In the genomic region with DNA sequence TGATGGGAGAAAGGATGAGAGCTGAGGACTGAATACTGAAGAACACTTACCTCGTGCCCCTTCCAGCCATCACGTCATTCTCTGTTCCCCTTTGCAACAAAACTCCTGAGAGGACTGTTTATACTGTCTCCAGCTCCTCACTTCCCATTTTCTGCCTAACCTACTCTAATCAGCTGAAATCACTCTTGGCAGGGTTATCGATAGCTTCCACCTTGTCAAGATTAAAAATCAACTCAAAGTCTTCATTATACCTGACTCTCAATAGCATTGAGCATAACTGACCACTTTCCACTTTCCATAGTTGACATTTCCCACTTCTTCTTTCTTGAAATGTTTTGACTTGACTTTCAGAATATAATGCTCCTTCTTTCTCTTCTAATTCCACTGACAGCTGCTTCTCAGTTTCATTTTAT, we compare ENCODE assay signal across 13 cellular contexts. TPM values are rescaled to one million over a fixed set of nuclear protein-coding genes. Genes with fewer than 3 reads are reported as not detected.
DNase-seq lines count a peak whose midpoint lies in the region; ATAC-seq, FAIRE-seq and TF ChIP-seq lines count a peak whose summit lies in the region.
"Had no signal": no experiment of that assay in that cellular context is flagged by ENCODE, and none has a peak within 500 bp of the region (broad histone marks: within the 10 kb centered on the region; RNA-seq: fewer than 3 reads in every experiment).

No MANE protein-coding gene starts in this region.

- H3K36me3 ChIP-seq in A673 (ENCODE audit: insufficient read depth, low read length, poor library complexity, severe bottlenecking) (no peaks in the 10 kb centered on the region), Karpas-422 (ENCODE audit: insufficient read depth, low read length) (peaks cover 43% of the 10 kb centered on the region), K562 (ENCODE audit: control insufficient read depth, insufficient read depth, low read length) (peaks cover 58% of the 10 kb centered on the region), suprapubic skin (no peaks in the 10 kb centered on the region), mesendoderm (ENCODE audit: control insufficient read depth, insufficient read depth, low read length) (no peaks in the 10 kb centered on the region)
- H3K36me3 ChIP-seq: ovary, Peyer's patch had no signal

- no peak overlapping the region for H2BK5ac ChIP-seq in mesendoderm (ENCODE audit: low read length)

- peaks cover 70% of the 10 kb centered on the region for H4K20me1 ChIP-seq in Karpas-422 (ENCODE audit: insufficient read depth, low read depth, low read length)
- peaks cover 35% of the 10 kb centered on the region for H4K20me1 ChIP-seq in K562 (replicated peaks; ENCODE audit: control insufficient read depth, insufficient read depth, low read length)

- H3K27me3 ChIP-seq in A673 (replicated peaks; ENCODE audit: insufficient read depth, low read depth, low read length, poor library complexity), result no peaks in the 10 kb centered on the region
- no peaks in the 10 kb centered on the region for H3K27me3 ChIP-seq in Karpas-422 (ENCODE audit: low read length)
- H3K27me3 ChIP-seq in K562 (ENCODE audit: control insufficient read depth in 2 of 2, insufficient read depth in 2 of 2, low read length in 2 of 2), result no peaks in the 10 kb centered on the region
- H3K27me3 ChIP-seq in suprapubic skin, result no peaks in the 10 kb centered on the region
- H3K27me3 ChIP-seq in mesendoderm (ENCODE audit: insufficient read depth, low read length, poor library complexity), result no peaks in the 10 kb centered on the region
- H3K27me3 ChIP-seq: esophagus squamous epithelium, ovary, Peyer's patch had no signal

- H3K23ac ChIP-seq in mesendoderm (ENCODE audit: low read length), result no peak overlapping the region

- H3K4me3 ChIP-seq in A673 (ENCODE audit: low read depth, low read length, poor library complexity, severe bottlenecking), result no peak overlapping the region
- H3K4me3 ChIP-seq in Karpas-422 (ENCODE audit: low read length), result no peak overlapping the region
- no peak overlapping the region for H3K4me3 ChIP-seq in K562
- no peak overlapping the region for H3K4me3 ChIP-seq in suprapubic skin
- H3K4me3 ChIP-seq in mesendoderm (ENCODE audit: low read length), result no peak overlapping the region
- H3K4me3 ChIP-seq: esophagus squamous epithelium, ovary had no signal

- no peak for TF ChIP-seq POLR2A in K562 (conservative IDR thresholded peaks at IDR 0.05)
- no peak for TF ChIP-seq POLR2A in suprapubic skin (IDR thresholded peaks at IDR 0.05)

- BruUV-seq in A673 (replicated peaks; lab: Mats Ljungman, UMichigan) (no TSS peak), K562 (replicated peaks; lab: Mats Ljungman, UMichigan) (no TSS peak)

- H3K4me1 ChIP-seq in A673 (ENCODE audit: insufficient read depth, low read length, poor library complexity, severe bottlenecking) (peaks cover 53% of the 10 kb centered on the region), Karpas-422 (ENCODE audit: low read length) (peaks cover 42% of the 10 kb centered on the region), K562 (replicated peaks in 1 of 2; ENCODE audit: control insufficient read depth in 2 of 2, insufficient read depth in 2 of 2, low read length in 2 of 2) (peaks cover 9 to 32% of the 10 kb centered on the region in 2 experiments), suprapubic skin (peaks cover 53% of the 10 kb centered on the region), mesendoderm (ENCODE audit: control insufficient read depth, low read depth, low read length) (peaks cover 7% of the 10 kb centered on the region)

- no peak for FAIRE-seq in K562 (lab: Jason Lieb, UNC)

- no peaks in the 10 kb centered on the region for H3K9me1 ChIP-seq in K562 (ENCODE audit: control insufficient read depth, insufficient read depth, low read length)

- CTCF ChIA-PET in A673 (lab: Charles Lee), result interaction anchor here (0.6 kb wide), 1 partner anchor 829 kb away, joined by 4 read pairs; no protein-coding TSS in a partner anchor
- CTCF ChIA-PET in K562 (lab: Yijun Ruan, JAX; ENCODE audit: low intra/inter-chr PET ratio), result interaction anchor here (0.6 kb wide), 1 partner anchor 43 kb away, joined by 6 read pairs; no protein-coding TSS in a partner anchor

- TF ChIP-seq RAD21 in K562 (CRISPR knock-in tag; conservative IDR thresholded peaks at IDR 0.05 in 1 of 2, IDR thresholded peaks at IDR 0.05 in 1 of 2), result no peak

- H3K79me2 ChIP-seq in Karpas-422 (ENCODE audit: low read length) (peaks cover 96% of the 10 kb centered on the region), K562 (ENCODE audit: control insufficient read depth, insufficient read depth, low read length) (peaks cover 93% of the 10 kb centered on the region), mesendoderm (ENCODE audit: control insufficient read depth, insufficient read depth, low read length) (peaks cover 62% of the 10 kb centered on the region)

- no peak overlapping the region for H3K56ac ChIP-seq in mesendoderm (ENCODE audit: low read length)

- no peak overlapping the region for H2AK5ac ChIP-seq in mesendoderm (ENCODE audit: low read length)

- TF ChIP-seq EP300 in K562 (IDR thresholded peaks at IDR 0.05; ENCODE audit: low read length), result no peak; the same call in 1 of the 2 replicates
- TF ChIP-seq EP300 in suprapubic skin (IDR thresholded peaks at IDR 0.05), result no peak

- peak overlapping the region; percentile 84 for H3K4me2 ChIP-seq in Karpas-422 (ENCODE audit: low read depth, low read length, poor library complexity, severe bottlenecking)
- peak overlapping the region; percentile 62 for H3K4me2 ChIP-seq in K562 (ENCODE audit: insufficient read depth, low read length)
- no peak overlapping the region for H3K4me2 ChIP-seq in mesendoderm (ENCODE audit: low read length)

- peak; percentile 26 for ATAC-seq in GM18517 (IDR thresholded peaks at IDR 0.05; ENCODE audit: unreplicated experiment)
- ATAC-seq in K562, result no peak

- DNase-seq in A673 (ENCODE audit: low spot score) (no peak), Karpas-422 (no peak), K562 (ENCODE audit: extremely low read depth in 1 of 4, low spot score in 3 of 4) (peak in 1 of 4 experiments; percentile 30), KG1 (lab: John Stamatoyannopoulos, UW) (no peak), suprapubic skin (ENCODE audit: low spot score in 2 of 2) (no peak), NCI-H510A treated with DMSO at 0.1 percent for 48 hours (lab: John Stamatoyannopoulos, UW) (no peak), mesendoderm (no peak)
- DNase-seq: esophagus squamous epithelium, NCI-H2171 treated with DMSO at 0.1 percent for 48 hours, ovary, Peyer's patch, T1000 had no signal

- H3K18ac ChIP-seq in mesendoderm (ENCODE audit: low read length), result no peak overlapping the region

- no peak overlapping the region for H3K4ac ChIP-seq in mesendoderm (ENCODE audit: low read depth, low read length)

- POLR2A ChIA-PET in A673 (lab: Charles Lee; ENCODE audit: low non-redundant PET), result no interaction called here
- POLR2A ChIA-PET in K562 (lab: Yijun Ruan, JAX), result interaction anchor here (1.2 to 1.6 kb wide), 3 partner anchors 8 to 30 kb away, joined by 4 to 6 read pairs (median 4); no protein-coding TSS in a partner anchor

- in situ Hi-C loops in K562 (cut with MboI), result no loop called here

- H3K79me1 ChIP-seq in mesendoderm (ENCODE audit: low read length), result peaks cover 15% of the 10 kb centered on the region

- 9% methylated on average over 3 of the region's 3 CpGs for whole genome bisulfite sequencing in K562 (ENCODE audit: insufficient coverage, low coverage, missing lambda C conversion rate)
- 68% methylated on average over 3 of the region's 3 CpGs for WGBS in suprapubic skin
- no CpG with 5 or more reads among the region's 3 CpGs for WGBS in mesendoderm (ENCODE audit: extremely low coverage, insufficient coverage, low lambda C conversion rate)

- H2AFZ ChIP-seq in Karpas-422 (ENCODE audit: low read length), result no peak overlapping the region
- no peak overlapping the region for H2AFZ ChIP-seq in K562 (ENCODE audit: low read depth, low read length)

- no peak for TF ChIP-seq CTCF in A673 (conservative IDR thresholded peaks at IDR 0.05; ENCODE audit: low read depth, low read length)
- TF ChIP-seq CTCF in K562 (IDR thresholded peaks at IDR 0.05 in 2 of 3, conservative IDR thresholded peaks at IDR 0.05 in 1 of 3; ENCODE audit: insufficient read depth in 2 of 3, low read depth in 1 of 3, low read length in 3 of 3), result no peak
- TF ChIP-seq CTCF in suprapubic skin (IDR thresholded peaks at IDR 0.05), result no peak

- H3K27ac ChIP-seq in A673 (ENCODE audit: low read depth, low read length, poor library complexity, severe bottlenecking) (peak overlapping the region; percentile 65), Karpas-422 (ENCODE audit: low read length) (no peak overlapping the region), K562 (ENCODE audit: extremely low read depth, low read depth, low read length) (no peak overlapping the region), suprapubic skin (no peak overlapping the region), mesendoderm (ENCODE audit: low read depth, low read length) (no peak overlapping the region)
- H3K27ac ChIP-seq: ovary had no signal

- no peak overlapping the region for H2BK15ac ChIP-seq in mesendoderm (replicated peaks; ENCODE audit: low read depth)

- H2BK120ac ChIP-seq in mesendoderm (ENCODE audit: low read depth, low read length), result no peak overlapping the region

- H3K9me2 ChIP-seq in Karpas-422 (replicated peaks; ENCODE audit: insufficient read depth, low read length), result no peaks in the 10 kb centered on the region

- H4K8ac ChIP-seq in mesendoderm (ENCODE audit: low read depth, low read length), result no peak overlapping the region

- intact Hi-C loops in A673 (cut with micrococcal nuclease; ENCODE audit: unreplicated experiment) (no loop called here), K562 (cut with micrococcal nuclease) (no loop called here)

- H3K9ac ChIP-seq in Karpas-422 (ENCODE audit: low read length) (no peak overlapping the region), K562 (ENCODE audit: insufficient read depth in 1 of 2, low read depth in 2 of 2, low read length in 2 of 2) (peak overlapping the region in 1 of 2 experiments; percentile 27; a peak in 2 of 4 replicates), mesendoderm (ENCODE audit: low read length) (no peak overlapping the region)

- H3K9me3 ChIP-seq in A673 (ENCODE audit: low read depth, low read length, poor library complexity, severe bottlenecking) (no peaks in the 10 kb centered on the region), Karpas-422 (ENCODE audit: low read length) (no peaks in the 10 kb centered on the region), K562 (replicated peaks; ENCODE audit: control insufficient read depth, insufficient read depth, low read depth, low read length) (no peaks in the 10 kb centered on the region), suprapubic skin (no peaks in the 10 kb centered on the region)
- H3K9me3 ChIP-seq: esophagus squamous epithelium, ovary, Peyer's patch had no signal

- no peak overlapping the region for H4K5ac ChIP-seq in mesendoderm (ENCODE audit: low read length)

RNA-seq across cellular contexts. Expression of gene BTBD1, which starts 4.3 kb away (rescaled TPM):
- total RNA-seq in A673 (2021) (56.7 and 58.3 TPM in 2 replicates), K562 (2014; rRNA removed) (89.1 and 90.4 TPM in 2 replicates), K562 (2014; rRNA removed; fragmentation: Illumina TruSeq; extraction: Trizol) (97.6 and 107 TPM in 2 replicates), K562 (2015; rRNA removed; fragmentation: Illumina TruSeq; extraction: Trizol) (87.4 and 93.4 TPM in 2 replicates), K562 (2021) (75.8 and 77.3 TPM in 2 replicates), suprapubic skin (10 to 100 TPM; 43.9 to 54.3 (median 50.0) TPM)
- 113 and 140 TPM in 2 replicates for total RNA-seq in Karpas-422 (2014; rRNA removed; shearing (Covaris generic); ENCODE audit: low replicate concordance)
- 36.3 and 67.9 TPM in 2 replicates for total RNA-seq in K562 (2011; cell fraction: chromatin; rRNA removed; ENCODE audit: low replicate concordance)
- 28.7 and 30.3 TPM in 2 replicates for total RNA-seq in K562 (2011; cell fraction: nucleolus; rRNA removed)
- 50.4 and 78.1 TPM in 2 replicates for total RNA-seq in K562 (2011; cell fraction: nucleoplasm; rRNA removed)
- polyA plus RNA-seq in K562 (2011; rRNA removed) (91.7 and 106 TPM in 2 replicates), K562 (2014; fragmentation: Illumina TruSeq; extraction: Trizol) (89.5 and 94.1 TPM in 2 replicates), K562 (2014; fragmentation: Nextera tagmentation; extraction: Ambion mirVana) (10 to 100 TPM; 19.4 to 27.2 TPM), K562 (2014; rRNA removed) (73.6 and 74.9 TPM in 2 replicates)
- polyA plus RNA-seq in K562 (2011; cell fraction: cytosol; rRNA removed), result 42.8 and 47.8 TPM in 2 replicates
- polyA plus RNA-seq in K562 (2011; cell fraction: nucleus; rRNA removed), result 32.2 and 50.2 TPM in 2 replicates
- polyA plus RNA-seq in K562 (2012), result 58.8 and 59.6 TPM in 2 replicates
- polyA minus RNA-seq in K562 (2011; rRNA and poly(A)+ RNA removed), result 134 and 142 TPM in 2 replicates
- 66.7 and 84.5 TPM in 2 replicates for polyA minus RNA-seq in K562 (2011; cell fraction: cytosol; rRNA and poly(A)+ RNA removed)
- polyA minus RNA-seq in K562 (2011; cell fraction: nucleus; rRNA and poly(A)+ RNA removed), result 32.2 and 51.5 TPM in 2 replicates
- polyA plus RNA-seq in mesendoderm (2013, experiment 1 of 2), result 25.5 TPM
- 24.7 TPM for polyA plus RNA-seq in mesendoderm (2013, experiment 2 of 2)

RNA-seq across cellular contexts. Expression of gene TM6SF1, which starts 44.7 kb away (rescaled TPM):
- 1.8 and 2.4 TPM in 2 replicates for total RNA-seq in A673 (2021)
- total RNA-seq in Karpas-422 (2014; rRNA removed; shearing (Covaris generic); ENCODE audit: low replicate concordance), result not detected in 2 replicates
- total RNA-seq in K562 (2011; cell fraction: chromatin; rRNA removed; ENCODE audit: low replicate concordance), result 3.2 and 5.4 TPM in 2 replicates
- 2.3 and 3.0 TPM in 2 replicates for total RNA-seq in K562 (2011; cell fraction: nucleolus; rRNA removed)
- 1.7 and 2.9 TPM in 2 replicates for total RNA-seq in K562 (2011; cell fraction: nucleoplasm; rRNA removed)
- 1.8 and 3.3 TPM in 2 replicates for total RNA-seq in K562 (2014; rRNA removed)
- total RNA-seq in K562 (2014; rRNA removed; fragmentation: Illumina TruSeq; extraction: Trizol), result 4.4 and 4.6 TPM in 2 replicates
- total RNA-seq in K562 (2015; rRNA removed; fragmentation: Illumina TruSeq; extraction: Trizol), result 1.1 and 1.3 TPM in 2 replicates
- 2.7 and 4.1 TPM in 2 replicates for total RNA-seq in K562 (2021)
- 1.0 and 6.1 TPM in 2 replicates for polyA plus RNA-seq in K562 (2011; rRNA removed)
- 0.34 and 2.9 TPM in 2 replicates for polyA plus RNA-seq in K562 (2011; cell fraction: cytosol; rRNA removed)
- 1.5 and 9.2 TPM in 2 replicates for polyA plus RNA-seq in K562 (2011; cell fraction: nucleus; rRNA removed)
- polyA plus RNA-seq in K562 (2012), result 2.7 and 34.9 TPM in 2 replicates
- 3.5 and 4.4 TPM in 2 replicates for polyA plus RNA-seq in K562 (2014; fragmentation: Illumina TruSeq; extraction: Trizol)
- 1 to 10 TPM; 5.2 to 5.6 TPM for polyA plus RNA-seq in K562 (2014; fragmentation: Nextera tagmentation; extraction: Ambion mirVana)
- polyA plus RNA-seq in K562 (2014; rRNA removed), result 2.9 and 4.5 TPM in 2 replicates
- 0.35 and 2.2 TPM in 2 replicates for polyA minus RNA-seq in K562 (2011; rRNA and poly(A)+ RNA removed)
- 1.0 TPM in 1 of 2 replicates, not detected in the other for polyA minus RNA-seq in K562 (2011; cell fraction: cytosol; rRNA and poly(A)+ RNA removed)
- 0.54 and 4.1 TPM in 2 replicates for polyA minus RNA-seq in K562 (2011; cell fraction: nucleus; rRNA and poly(A)+ RNA removed)
- 1 to 10 TPM; 1.6 to 2.7 (median 2.3) TPM for total RNA-seq in suprapubic skin
- polyA plus RNA-seq in mesendoderm (2013, experiment 1 of 2), result 0.48 TPM
- polyA plus RNA-seq in mesendoderm (2013, experiment 2 of 2), result 0.76 TPM

RNA-seq across cellular contexts. Expression of gene C15orf40, which starts 51.3 kb away (rescaled TPM):
- total RNA-seq in A673 (2021), result 20.6 and 30.6 TPM in 2 replicates
- 30.4 and 43.9 TPM in 2 replicates for total RNA-seq in Karpas-422 (2014; rRNA removed; shearing (Covaris generic); ENCODE audit: low replicate concordance)
- 46.2 and 54.6 TPM in 2 replicates for total RNA-seq in K562 (2011; cell fraction: chromatin; rRNA removed; ENCODE audit: low replicate concordance)
- 35.3 and 48.2 TPM in 2 replicates for total RNA-seq in K562 (2011; cell fraction: nucleolus; rRNA removed)
- total RNA-seq in K562 (2011; cell fraction: nucleoplasm; rRNA removed), result 49.2 and 71.3 TPM in 2 replicates
- total RNA-seq in K562 (2014; rRNA removed), result 15.9 and 18.4 TPM in 2 replicates
- total RNA-seq in K562 (2014; rRNA removed; fragmentation: Illumina TruSeq; extraction: Trizol), result 30.3 and 33.7 TPM in 2 replicates
- 13.6 and 22.1 TPM in 2 replicates for total RNA-seq in K562 (2015; rRNA removed; fragmentation: Illumina TruSeq; extraction: Trizol)
- total RNA-seq in K562 (2021), result 22.9 and 27.0 TPM in 2 replicates
- polyA plus RNA-seq in K562 (2011; rRNA removed), result 21.4 and 27.0 TPM in 2 replicates
- 13.7 and 19.6 TPM in 2 replicates for polyA plus RNA-seq in K562 (2011; cell fraction: cytosol; rRNA removed)
- 18.6 and 24.1 TPM in 2 replicates for polyA plus RNA-seq in K562 (2011; cell fraction: nucleus; rRNA removed)
- polyA plus RNA-seq in K562 (2012), result 28.6 and 37.1 TPM in 2 replicates
- 23.2 and 33.9 TPM in 2 replicates for polyA plus RNA-seq in K562 (2014; fragmentation: Illumina TruSeq; extraction: Trizol)
- polyA plus RNA-seq in K562 (2014; fragmentation: Nextera tagmentation; extraction: Ambion mirVana), result 10 to 100 TPM; 49.9 to 52.0 TPM
- 21.8 and 29.6 TPM in 2 replicates for polyA plus RNA-seq in K562 (2014; rRNA removed)
- 13.9 and 15.5 TPM in 2 replicates for polyA minus RNA-seq in K562 (2011; rRNA and poly(A)+ RNA removed)
- polyA minus RNA-seq in K562 (2011; cell fraction: cytosol; rRNA and poly(A)+ RNA removed), result 4.8 and 6.3 TPM in 2 replicates
- 25.8 and 31.9 TPM in 2 replicates for polyA minus RNA-seq in K562 (2011; cell fraction: nucleus; rRNA and poly(A)+ RNA removed)
- total RNA-seq in suprapubic skin, result 10 to 100 TPM; 18.7 to 37.2 (median 22.9) TPM
- polyA plus RNA-seq in mesendoderm (2013, experiment 1 of 2), result 8.8 TPM
- polyA plus RNA-seq in mesendoderm (2013, experiment 2 of 2), result 9.7 TPM
